In genomic region chr13:33433316-33433715, GRCh38 we compare ENCODE assay signal across 1 cellular context.
TF ChIP-seq lines count a peak whose summit lies in the region.

No MANE protein-coding gene starts in this region.

TF ChIP-seq in GM23338, 12 proteins besides CTCF, POLR2A, EP300 and RAD21 (continued from another document):
- no peak for TF ChIP-seq REST (IDR thresholded peaks at IDR 0.05; ENCODE audit: unreplicated experiment)
- no peak for TF ChIP-seq ZNF114 (CRISPR knock-in tag; IDR thresholded peaks at IDR 0.05)
- no peak for TF ChIP-seq STAT1 (IDR thresholded peaks at IDR 0.05; ENCODE audit: unreplicated experiment)
- TF ChIP-seq ZNF331 (CRISPR knock-in tag; IDR thresholded peaks at IDR 0.05; ENCODE audit: low read depth): no peak
- no peak for TF ChIP-seq EZH2 (IDR thresholded peaks at IDR 0.05; ENCODE audit: low read depth, unreplicated experiment)
- TF ChIP-seq NANOG (IDR thresholded peaks at IDR 0.05; ENCODE audit: borderline replicate concordance): no peak
- TF ChIP-seq JUNB (IDR thresholded peaks at IDR 0.05; ENCODE audit: unreplicated experiment): no peak
- no peak for TF ChIP-seq EZH2phosphoT487 (IDR thresholded peaks at IDR 0.05; ENCODE audit: unreplicated experiment)
- TF ChIP-seq, protein P1, sequence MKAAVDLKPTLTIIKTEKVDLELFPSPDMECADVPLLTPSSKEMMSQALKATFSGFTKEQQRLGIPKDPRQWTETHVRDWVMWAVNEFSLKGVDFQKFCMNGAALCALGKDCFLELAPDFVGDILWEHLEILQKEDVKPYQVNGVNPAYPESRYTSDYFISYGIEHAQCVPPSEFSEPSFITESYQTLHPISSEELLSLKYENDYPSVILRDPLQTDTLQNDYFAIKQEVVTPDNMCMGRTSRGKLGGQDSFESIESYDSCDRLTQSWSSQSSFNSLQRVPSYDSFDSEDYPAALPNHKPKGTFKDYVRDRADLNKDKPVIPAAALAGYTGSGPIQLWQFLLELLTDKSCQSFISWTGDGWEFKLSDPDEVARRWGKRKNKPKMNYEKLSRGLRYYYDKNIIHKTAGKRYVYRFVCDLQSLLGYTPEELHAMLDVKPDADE (IDR thresholded peaks at IDR 0.05): no peak
- no peak for TF ChIP-seq ZNF462 (CRISPR knock-in tag; IDR thresholded peaks at IDR 0.05)
